Comparison of ENCODE assay signal across 1 cellular context in genomic region chr11:70397983-70398833, GRCh38.
TF ChIP-seq lines count a peak whose summit lies in the region.

Gene CTTN (plus strand): TSS chr11:70398529. CDS start chr11:70407298, 8,769 bp downstream.

TF ChIP-seq in HepG2, 621 proteins besides CTCF, POLR2A, EP300 and RAD21 (continued from another document):
- peak; percentile 78 for TF ChIP-seq KMT2B (CRISPR knock-in tag; IDR thresholded peaks at IDR 0.05)
- TF ChIP-seq PBX2 (CRISPR knock-in tag; IDR thresholded peaks at IDR 0.05), result no peak
- TF ChIP-seq GLMP (CRISPR knock-in tag; IDR thresholded peaks at IDR 0.05; ENCODE audit: borderline replicate concordance), result no peak
- TF ChIP-seq ZNF251 (CRISPR knock-in tag; IDR thresholded peaks at IDR 0.05), result no peak
- TF ChIP-seq MXD1 (CRISPR knock-in tag; IDR thresholded peaks at IDR 0.05), result peak; percentile 93
- TF ChIP-seq E2F5 (CRISPR knock-in tag; conservative IDR thresholded peaks at IDR 0.05), result no peak
- no peak for TF ChIP-seq SOX6 (IDR thresholded peaks at IDR 0.05)
- peak; percentile 54; the same call in 1 of the 2 replicates for TF ChIP-seq SOX6 (CRISPR knock-in tag; IDR thresholded peaks at IDR 0.05)
- no peak for TF ChIP-seq ZNF597 (CRISPR knock-in tag; IDR thresholded peaks at IDR 0.05)
- peak; percentile 84 for TF ChIP-seq IRF2 (CRISPR knock-in tag; IDR thresholded peaks at IDR 0.05)
- TF ChIP-seq AGO2 (optimal IDR thresholded peaks at IDR 0.05; ENCODE audit: low read depth, low read length), result no peak
- 0 out of 2 replicates have a peak, but pooled peaks have one; percentile 44 for TF ChIP-seq ZNF503 (CRISPR knock-in tag; IDR thresholded peaks at IDR 0.05)
- TF ChIP-seq SCMH1 (CRISPR knock-in tag; IDR thresholded peaks at IDR 0.05; ENCODE audit: borderline replicate concordance), result no peak
- TF ChIP-seq NR0B2 (CRISPR knock-in tag; IDR thresholded peaks at IDR 0.05), result peak; percentile 59; the same call in 1 of the 2 replicates
- TF ChIP-seq DZIP1 (CRISPR knock-in tag; IDR thresholded peaks at IDR 0.05), result peak; percentile 71; the same call in 1 of the 2 replicates
- TF ChIP-seq KLF12 (CRISPR knock-in tag; IDR thresholded peaks at IDR 0.05; ENCODE audit: borderline replicate concordance), result 0 out of 2 replicates have a peak, but pooled peaks have one; percentile 62
- peak; percentile 69; the same call in 1 of the 2 replicates for TF ChIP-seq TFAP4 (IDR thresholded peaks at IDR 0.05; ENCODE audit: borderline replicate concordance, low read depth)
- no peak for TF ChIP-seq CREM (IDR thresholded peaks at IDR 0.05)
- TF ChIP-seq CREM (CRISPR knock-in tag; IDR thresholded peaks at IDR 0.05), result no peak
- no peak for TF ChIP-seq TBX3 (IDR thresholded peaks at IDR 0.05; ENCODE audit: borderline replicate concordance)
- peak in 1 of 2 experiments; percentile 16; a peak in 1 of 4 replicates for TF ChIP-seq REST (IDR thresholded peaks at IDR 0.05; ENCODE audit: borderline replicate concordance in 1 of 2, low read depth in 1 of 2, low read length in 2 of 2)
- no peak for TF ChIP-seq KLF15 (CRISPR knock-in tag; IDR thresholded peaks at IDR 0.05; ENCODE audit: borderline replicate concordance)
- TF ChIP-seq ZNF563 (CRISPR knock-in tag; IDR thresholded peaks at IDR 0.05), result peak; percentile 58; the same call in 1 of the 2 replicates
- TF ChIP-seq ZNF33B (CRISPR knock-in tag; IDR thresholded peaks at IDR 0.05), result no peak
- TF ChIP-seq NFE2L2 (IDR thresholded peaks at IDR 0.05; ENCODE audit: low read length), result no peak
- TF ChIP-seq CAMTA2 (CRISPR knock-in tag; IDR thresholded peaks at IDR 0.05; ENCODE audit: borderline replicate concordance), result no peak
- no peak for TF ChIP-seq NCOA5 (CRISPR knock-in tag; IDR thresholded peaks at IDR 0.05)
- TF ChIP-seq ZBED4 (CRISPR knock-in tag; IDR thresholded peaks at IDR 0.05; ENCODE audit: borderline replicate concordance), result peak; percentile 71; the same call in 1 of the 2 replicates
- 0 out of 2 replicates have a peak, but pooled peaks have one; percentile 53 for TF ChIP-seq SP5 (CRISPR knock-in tag; IDR thresholded peaks at IDR 0.05; ENCODE audit: borderline replicate concordance, low read depth)
- no peak for TF ChIP-seq TAF15 (IDR thresholded peaks at IDR 0.05; ENCODE audit: low read depth, low read length, poor library complexity, severe bottlenecking)
- peak; percentile 57; the same call in 1 of the 2 replicates for TF ChIP-seq ZNF777 (CRISPR knock-in tag; IDR thresholded peaks at IDR 0.05)
- TF ChIP-seq ZNF3 (CRISPR knock-in tag; IDR thresholded peaks at IDR 0.05), result no peak
